ENCODE assay signal across 1 cellular context in genomic region chr2:129980246-129980645, GRCh38.
TF ChIP-seq lines count a peak whose summit lies in the region.

No MANE protein-coding gene starts in this region.

TF ChIP-seq in SK-N-SH, 30 proteins besides CTCF, POLR2A, EP300 and RAD21:
- TF ChIP-seq GATA2 (CRISPR knock-in tag; IDR thresholded peaks at IDR 0.05) = peak; percentile 19; the same call in 1 of the 2 replicates
